In the genomic region with DNA sequence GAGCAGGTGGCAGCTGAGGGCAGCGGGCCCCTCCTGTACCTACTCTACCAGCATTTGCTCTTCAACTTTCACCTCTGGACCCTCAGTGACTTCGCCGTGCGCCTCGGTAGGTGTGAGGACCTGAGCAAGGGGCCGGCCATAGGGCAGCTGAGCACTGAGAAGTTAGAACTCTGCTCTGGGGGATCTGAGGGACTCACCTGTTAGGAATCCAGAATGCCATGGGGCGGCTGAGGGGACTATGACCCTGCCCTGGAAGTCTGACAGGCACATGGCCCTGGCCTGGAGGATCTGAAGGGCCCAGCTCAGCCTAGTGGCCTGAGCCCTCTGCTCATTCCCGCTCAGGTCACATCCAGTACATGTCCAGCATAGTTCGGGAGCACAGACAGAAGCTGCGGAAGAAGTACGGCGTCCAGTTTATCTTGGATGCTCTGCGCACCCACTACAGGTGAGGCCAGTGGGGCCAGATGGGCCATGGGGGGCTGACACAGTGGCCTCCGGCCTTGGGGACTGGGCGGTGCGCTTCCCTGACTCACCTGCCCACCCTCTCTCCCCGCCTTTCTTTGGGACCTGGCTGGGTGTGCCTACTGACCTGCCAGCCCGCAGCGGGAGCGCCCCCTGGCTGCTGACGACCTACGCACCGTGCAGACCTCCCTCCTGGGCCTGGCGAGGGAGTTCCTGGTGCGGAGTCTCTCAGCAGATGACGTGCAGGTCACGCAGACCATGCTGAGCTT, we compare ENCODE assay signal across 8 cellular contexts. TPM values are rescaled to one million over a fixed set of nuclear protein-coding genes. Genes with fewer than 3 reads are reported as not detected.
DNase-seq lines count a peak whose midpoint lies in the region; ATAC-seq and TF ChIP-seq lines count a peak whose summit lies in the region.

No MANE protein-coding gene starts in this region.

- in situ Hi-C loops in Caki2 (cut with HindIII; ENCODE audit: low pct_unique_long_range_greater_than_20kb, low sequenced_read_pairs): no loop called here

- H3K4me1 Mint-ChIP-seq in activated CD4-positive, alpha-beta T cell treated with anti-CD3 and anti-CD28 coated beads, Interleukin-2, amount 10 ng/mL, durations not matched to agents 24 days and 14 days: peaks cover 10% of the 10 kb centered on the region
- peaks cover 10% of the 10 kb centered on the region for H3K4me1 Mint-ChIP-seq in mesothelial cell of epicardium
- peaks cover 23% of the 10 kb centered on the region for H3K4me1 Mint-ChIP-seq in stimulated activated memory B cell treated with anti-CD40 and anti-IgM and Interleukin-4, amounts not matched to agents 10 μg/mL and 1 μg/mL and 100 μg/mL, for 72 hours

- peak; percentile 62 for TF ChIP-seq CTCF in mesothelial cell of epicardium (IDR thresholded peaks at IDR 0.05; ENCODE audit: unreplicated experiment)

- ATAC-seq in stimulated activated memory B cell treated with anti-CD40 and anti-IgM and Interleukin-4, amounts not matched to agents 10 μg/mL and 1 μg/mL and 100 μg/mL, for 72 hours: peak; percentile 75

- intact Hi-C loops in activated CD4-positive, alpha-beta T cell treated with anti-CD3 and anti-CD28 coated beads, Interleukin-2, amount 10 ng/mL, durations not matched to agents 24 days and 14 days (cut with micrococcal nuclease): loop anchor here (2.0 to 5.0 kb wide), 2 partner anchors 75 to 131 kb away; no protein-coding TSS in a partner anchor

- H3K27ac Mint-ChIP-seq in activated CD4-positive, alpha-beta T cell treated with anti-CD3 and anti-CD28 coated beads, Interleukin-2, amount 10 ng/mL, durations not matched to agents 24 days and 14 days: peak overlapping the region; percentile 45
- H3K27ac Mint-ChIP-seq in mesothelial cell of epicardium: no peak overlapping the region
- H3K27ac Mint-ChIP-seq in stimulated activated memory B cell treated with anti-CD40 and anti-IgM and Interleukin-4, amounts not matched to agents 10 μg/mL and 1 μg/mL and 100 μg/mL, for 72 hours: peak overlapping the region; percentile 0

- no peaks in the 10 kb centered on the region for H3K27me3 Mint-ChIP-seq in activated CD4-positive, alpha-beta T cell treated with anti-CD3 and anti-CD28 coated beads, Interleukin-2, amount 10 ng/mL, durations not matched to agents 24 days and 14 days
- H3K27me3 Mint-ChIP-seq in mesothelial cell of epicardium (ENCODE audit: low read depth): no peaks in the 10 kb centered on the region
- H3K27me3 Mint-ChIP-seq in stimulated activated memory B cell treated with anti-CD40 and anti-IgM and Interleukin-4, amounts not matched to agents 10 μg/mL and 1 μg/mL and 100 μg/mL, for 72 hours: no peaks in the 10 kb centered on the region

- DNase-seq in Caki2 (ENCODE audit: low read depth) (peak; percentile 17), LHCN-M2 (ENCODE audit: low read depth) (peak; percentile 11), dermis blood vessel endothelial cell (peak; percentile 86), mesothelial cell of epicardium (ENCODE audit: low spot score in 2 of 2, unreplicated experiment in 2 of 2) (peak in 1 of 2 experiments; percentile 76), NCI-H446 treated with DMSO at 0.1 percent for 48 hours (lab: John Stamatoyannopoulos, UW) (no peak), GOT3 (lab: John Stamatoyannopoulos, UW) (no peak)
- DNase-seq in activated CD4-positive, alpha-beta T cell treated with anti-CD3 and anti-CD28 coated beads, Interleukin-2, amount 10 ng/mL, durations not matched to agents 24 days and 14 days: peak; percentile 91

- no peaks in the 10 kb centered on the region for H3K9me3 Mint-ChIP-seq in activated CD4-positive, alpha-beta T cell treated with anti-CD3 and anti-CD28 coated beads, Interleukin-2, amount 10 ng/mL, durations not matched to agents 24 days and 14 days
- H3K9me3 Mint-ChIP-seq in mesothelial cell of epicardium: no peaks in the 10 kb centered on the region
- H3K9me3 Mint-ChIP-seq in stimulated activated memory B cell treated with anti-CD40 and anti-IgM and Interleukin-4, amounts not matched to agents 10 μg/mL and 1 μg/mL and 100 μg/mL, for 72 hours: no peaks in the 10 kb centered on the region

- H3K4me3 Mint-ChIP-seq in activated CD4-positive, alpha-beta T cell treated with anti-CD3 and anti-CD28 coated beads, Interleukin-2, amount 10 ng/mL, durations not matched to agents 24 days and 14 days: no peak overlapping the region
- no peak overlapping the region for H3K4me3 Mint-ChIP-seq in mesothelial cell of epicardium
- no peak overlapping the region for H3K4me3 Mint-ChIP-seq in stimulated activated memory B cell treated with anti-CD40 and anti-IgM and Interleukin-4, amounts not matched to agents 10 μg/mL and 1 μg/mL and 100 μg/mL, for 72 hours

- peaks cover 45% of the 10 kb centered on the region for H3K36me3 Mint-ChIP-seq in activated CD4-positive, alpha-beta T cell treated with anti-CD3 and anti-CD28 coated beads, Interleukin-2, amount 10 ng/mL, durations not matched to agents 24 days and 14 days (ENCODE audit: low read depth)
- peaks cover 2% of the 10 kb centered on the region for H3K36me3 Mint-ChIP-seq in mesothelial cell of epicardium
- peaks cover 39% of the 10 kb centered on the region for H3K36me3 Mint-ChIP-seq in stimulated activated memory B cell treated with anti-CD40 and anti-IgM and Interleukin-4, amounts not matched to agents 10 μg/mL and 1 μg/mL and 100 μg/mL, for 72 hours

RNA-seq across cellular contexts. Expression of a gene that starts 18.8 kb away (rescaled TPM):
- total RNA-seq in Caki2 (2014; rRNA removed; shearing (Covaris generic); ENCODE audit: low replicate concordance): 6.9 and 9.6 TPM in 2 replicates
- total RNA-seq in LHCN-M2 (2014; rRNA removed): 2.1 and 2.2 TPM in 2 replicates
- polyA plus RNA-seq in LHCN-M2 (2012): 2.2 TPM
- total RNA-seq in activated CD4-positive, alpha-beta T cell treated with anti-CD3 and anti-CD28 coated beads, Interleukin-2, amount 10 ng/mL, durations not matched to agents 24 days and 14 days: 115 and 119 TPM in 2 replicates
- 30.6 and 52.2 TPM in 2 replicates for total RNA-seq in dermis blood vessel endothelial cell
- total RNA-seq in mesothelial cell of epicardium: 83.5 to 86.9 TPM (median 84.2 TPM) in 3 replicates

RNA-seq across cellular contexts. Expression of a gene that starts 21.7 kb away (rescaled TPM):
- total RNA-seq in Caki2 (2014; rRNA removed; shearing (Covaris generic); ENCODE audit: low replicate concordance): 28.0 and 36.0 TPM in 2 replicates
- 25.6 and 31.2 TPM in 2 replicates for total RNA-seq in LHCN-M2 (2014; rRNA removed)
- 28.4 TPM for polyA plus RNA-seq in LHCN-M2 (2012)
- 55.3 and 66.2 TPM in 2 replicates for total RNA-seq in activated CD4-positive, alpha-beta T cell treated with anti-CD3 and anti-CD28 coated beads, Interleukin-2, amount 10 ng/mL, durations not matched to agents 24 days and 14 days
- 22.7 and 44.6 TPM in 2 replicates for total RNA-seq in dermis blood vessel endothelial cell
- total RNA-seq in mesothelial cell of epicardium: 49.7 to 52.4 TPM (median 50.5 TPM) in 3 replicates

Comparison
In these comparisons a context has a peak if more than half of its experiments do, and no peak if none do; other contexts are left out.
1. DNase-seq: peak in Caki2 (single experiment), LHCN-M2 (single experiment), activated CD4-positive, alpha-beta T cell treated with anti-CD3 and anti-CD28 coated beads, Interleukin-2, amount 10 ng/mL, durations not matched to agents 24 days and 14 days (single experiment) and dermis blood vessel endothelial cell (single experiment); none in NCI-H446 treated with DMSO at 0.1 percent for 48 hours (single experiment) and GOT3 (single experiment).